8 cellular contexts compared by ENCODE assay signal in genomic region chr6:90393232-90393884, GRCh38.
DNase-seq lines count a peak whose midpoint lies in the region; ATAC-seq, FAIRE-seq and TF ChIP-seq lines count a peak whose summit lies in the region.

No MANE protein-coding gene starts in this region.

- H3K4me1 ChIP-seq in A549, result no peaks in the 10 kb centered on the region
- peaks cover 12% of the 10 kb centered on the region for H3K4me1 ChIP-seq in PC-9 (replicated peaks; ENCODE audit: insufficient read depth)
- H3K4me1 ChIP-seq in esophagus squamous epithelium, result no peaks in the 10 kb centered on the region
- H3K4me1 ChIP-seq in neural progenitor cell, result peaks cover 11% of the 10 kb centered on the region

- H3K79me2 ChIP-seq in PC-9 (ENCODE audit: low read depth), result no peaks in the 10 kb centered on the region
- no peaks in the 10 kb centered on the region for H3K79me2 ChIP-seq in neural progenitor cell (ENCODE audit: low read depth)

- H3K36me3 ChIP-seq in PC-9 (ENCODE audit: low read depth) (no peaks in the 10 kb centered on the region), esophagus squamous epithelium (no peaks in the 10 kb centered on the region), neural progenitor cell (no peaks in the 10 kb centered on the region)

- TF ChIP-seq POLR2A in A549 (IDR thresholded peaks at IDR 0.05; ENCODE audit: low read length) (no peak), esophagus squamous epithelium (IDR thresholded peaks at IDR 0.05) (no peak)

- H3K4me1 Mint-ChIP-seq in neural progenitor cell (peaks cover 30% of the 10 kb centered on the region), type B pancreatic cell (ENCODE audit: unreplicated experiment) (peaks cover 22% of the 10 kb centered on the region)

- intact Hi-C loops in PC-9 (cut with micrococcal nuclease; ENCODE audit: unreplicated experiment), result loop anchor here (5.0 to 10.0 kb wide), 3 partner anchors 109 to 449 kb away; no protein-coding TSS in a partner anchor
- intact Hi-C loops in esophagus squamous epithelium (cut with DNase I), result loop anchor here (10.0 kb wide), 1 partner anchor 459 kb away; no protein-coding TSS in a partner anchor

- H3K9ac ChIP-seq in neural progenitor cell, result no peak overlapping the region

- TF ChIP-seq CTCF in A549 (IDR thresholded peaks at IDR 0.05) (peak; percentile 66), PC-9 (conservative IDR thresholded peaks at IDR 0.05) (peak; percentile 75), esophagus squamous epithelium (IDR thresholded peaks at IDR 0.05) (peak; percentile 59 to 76 (median 70)), neural progenitor cell (IDR thresholded peaks at IDR 0.05) (peak; percentile 87), type B pancreatic cell (conservative IDR thresholded peaks at IDR 0.05) (peak; percentile 86)

- peak; percentile 12 to 38 for DNase-seq in A549 (ENCODE audit: low read depth in 1 of 2, low spot score in 1 of 2)
- DNase-seq in HPDE6-E6E7 (ENCODE audit: extremely low spot score), result peak; percentile 39
- DNase-seq in PC-9, result peak in 1 of 2 experiments; percentile 31
- DNase-seq in activated T-cell treated with anti-CD3 and anti-CD28 coated beads for 4 hours, result peak; percentile 62
- no peak for DNase-seq in esophagus squamous epithelium (lab: John Stamatoyannopoulos, UW)
- peak; percentile 76 for DNase-seq in neural progenitor cell (ENCODE audit: low spot score)
- no peak for DNase-seq in type B pancreatic cell (ENCODE audit: extremely low spot score, unreplicated experiment)

- no peak overlapping the region for H3K4me3 ChIP-seq in A549
- H3K4me3 ChIP-seq in PC-9, result no peak overlapping the region
- no peak overlapping the region for H3K4me3 ChIP-seq in esophagus squamous epithelium
- H3K4me3 ChIP-seq in neural progenitor cell, result no peak overlapping the region

- H3F3A ChIP-seq in PC-9 (ENCODE audit: insufficient read depth, low read depth) (no peaks in the 10 kb centered on the region), neural progenitor cell (ENCODE audit: low read depth) (peaks cover 7% of the 10 kb centered on the region)

- FAIRE-seq in A549 (lab: Jason Lieb, UNC), result no peak

- no peak overlapping the region for H3K27ac ChIP-seq in A549
- H3K27ac ChIP-seq in PC-9, result no peak overlapping the region
- no peak overlapping the region for H3K27ac ChIP-seq in esophagus squamous epithelium
- no peak overlapping the region for H3K27ac ChIP-seq in neural progenitor cell

- TF ChIP-seq EP300 in A549 (IDR thresholded peaks at IDR 0.05), result no peak

- no peaks in the 10 kb centered on the region for H3K9me3 Mint-ChIP-seq in neural progenitor cell
- H3K9me3 Mint-ChIP-seq in type B pancreatic cell, result no peaks in the 10 kb centered on the region

- POLR2A ChIA-PET in A549 (lab: Yijun Ruan, JAX) (no interaction called here), PC-9 (lab: Charles Lee; ENCODE audit: unreplicated experiment) (no interaction called here)

- CTCF ChIA-PET in A549 (lab: Yijun Ruan, JAX) (interaction anchor here (0.6 to 2.7 kb wide), 29 partner anchors 8 to 1077 kb away, joined by 3 to 15 read pairs (median 5); no protein-coding TSS in a partner anchor), PC-9 (lab: Charles Lee) (interaction anchor here (0.6 to 2.1 kb wide), 5 partner anchors 10 to 100 kb away, joined by 3 to 18 read pairs (median 3); partner anchors contain the start of gene BACH2)

- BruUV-seq in PC-9 (replicated peaks; lab: Mats Ljungman, UMichigan), result no TSS peak

- H3K9me2 ChIP-seq in PC-9 (ENCODE audit: insufficient read depth), result no peaks in the 10 kb centered on the region

- H3K27ac Mint-ChIP-seq in neural progenitor cell (peak overlapping the region; percentile 69), type B pancreatic cell (no peak overlapping the region)

- WGBS in A549 (ENCODE audit: missing lambda C conversion rate), result 16% methylated on average over 7 of the region's 7 CpGs
- WGBS in esophagus squamous epithelium, 2 donors, result 38 to 42% methylated on average over 6 to 7 of the region's 7 CpGs

- H2AFZ ChIP-seq in PC-9, result no peak overlapping the region
- H2AFZ ChIP-seq in neural progenitor cell (replicated peaks), result no peak overlapping the region

- peak; percentile 80 to 82; a peak in 3 of 6 replicates for ATAC-seq in A549
- ATAC-seq in GM18511 (IDR thresholded peaks at IDR 0.05; ENCODE audit: unreplicated experiment), result peak; percentile 52

- H3K9me3 ChIP-seq in A549 (no peaks in the 10 kb centered on the region), PC-9 (ENCODE audit: insufficient read depth, low read depth) (no peaks in the 10 kb centered on the region), esophagus squamous epithelium (no peaks in the 10 kb centered on the region), neural progenitor cell (ENCODE audit: low read depth) (no peaks in the 10 kb centered on the region)

- H3K4me3 Mint-ChIP-seq in neural progenitor cell (no peak overlapping the region), type B pancreatic cell (no peak overlapping the region)

- H3K27me3 ChIP-seq in PC-9 (ENCODE audit: insufficient read depth, low read depth) (no peaks in the 10 kb centered on the region), esophagus squamous epithelium (peaks cover 0 to 5% (median 0%) of the 10 kb centered on the region in 4 donors), neural progenitor cell (no peaks in the 10 kb centered on the region)

- H4K20me1 ChIP-seq in PC-9 (ENCODE audit: insufficient read depth) (no peaks in the 10 kb centered on the region), neural progenitor cell (ENCODE audit: low read depth) (no peaks in the 10 kb centered on the region)

- H3K4me2 ChIP-seq in A549 (no peak overlapping the region), PC-9 (no peak overlapping the region), neural progenitor cell (no peak overlapping the region)

- TF ChIP-seq RAD21 in A549 (conservative IDR thresholded peaks at IDR 0.05 in 1 of 2, IDR thresholded peaks at IDR 0.05 in 1 of 2), result peak; percentile 74 to 77

- H3K36me3 Mint-ChIP-seq in neural progenitor cell (no peaks in the 10 kb centered on the region), type B pancreatic cell (no peaks in the 10 kb centered on the region)

- H3K27me3 Mint-ChIP-seq in neural progenitor cell (ENCODE audit: insufficient read depth, low read depth) (peaks cover 8% of the 10 kb centered on the region), type B pancreatic cell (peaks cover 25% of the 10 kb centered on the region)

TF ChIP-seq in A549, 52 proteins besides CTCF, POLR2A, EP300 and RAD21:
- TF ChIP-seq ATOH8 (CRISPR knock-in tag; IDR thresholded peaks at IDR 0.05; ENCODE audit: low read depth) (no peak), SMC3 (IDR thresholded peaks at IDR 0.05) (peak; percentile 73), MAX (IDR thresholded peaks at IDR 0.05) (no peak), TFCP2L1 (CRISPR knock-in tag; IDR thresholded peaks at IDR 0.05) (no peak), EHF (CRISPR knock-in tag; IDR thresholded peaks at IDR 0.05) (no peak), E2F6 (IDR thresholded peaks at IDR 0.05; ENCODE audit: borderline replicate concordance, low read depth) (no peak)
TF ChIP-seq in A549: peak in this region for 1.

Comparison
In these comparisons a context has a peak if more than half of its experiments do, and no peak if none do; other contexts are left out.
1. DNase-seq: peak in A549 (2 of 2), HPDE6-E6E7 (single experiment), activated T-cell treated with anti-CD3 and anti-CD28 coated beads for 4 hours (single experiment) and neural progenitor cell (single experiment); none in esophagus squamous epithelium (single experiment) and type B pancreatic cell (single experiment).
2. Peak in every context shown above with its lines, with median percentiles within 50 percentile points of each other: CTCF ChIP-seq.